Comparison of ENCODE assay signal across 27 cellular contexts in the genomic region with DNA sequence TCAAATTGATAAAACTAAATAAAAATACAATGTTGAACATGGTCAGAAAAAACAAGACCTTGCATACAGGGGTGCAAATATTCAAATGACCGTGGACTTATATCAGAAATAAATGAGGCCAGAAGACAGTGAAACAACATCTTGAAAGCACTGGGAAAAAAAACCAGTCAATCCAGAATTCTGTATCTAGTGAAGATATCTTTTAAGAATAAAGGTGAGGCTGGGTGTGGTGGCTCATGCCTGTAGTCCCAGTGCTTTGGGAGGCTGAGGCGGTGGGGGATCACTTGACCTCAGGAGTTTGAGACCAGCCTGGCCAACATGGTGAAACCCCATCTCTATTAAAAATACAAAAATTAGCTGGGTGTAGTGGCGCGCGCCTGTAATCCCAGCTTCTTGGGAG. TPM values are rescaled to one million over a fixed set of nuclear protein-coding genes. Genes with fewer than 3 reads are reported as not detected.
"Had no signal": no experiment of that assay in that cellular context is flagged by ENCODE, and none has a peak within 500 bp of the region (broad histone marks: within the 10 kb centered on the region; RNA-seq: fewer than 3 reads in every experiment).

No MANE protein-coding gene starts in this region.

- DNase-seq: activated CD4-positive, alpha-beta T cell treated with anti-CD3 and anti-CD28 coated beads, Interleukin-2, amount 10 ng/mL, durations not matched to agents 24 days and 14 days; activated CD4-positive, alpha-beta T cell treated with anti-CD3 and anti-CD28 coated beads, Interleukin-2, amount 50 U/mL, for 4 hours; activated CD8-positive, alpha-beta T cell treated with anti-CD3 and anti-CD28 coated beads for 36 hours; activated effector memory CD4-positive, alpha-beta T cell treated with anti-CD3 and anti-CD28 coated beads, Interleukin-2, amount 50 U/mL, for 16 hours; activated naive CD4-positive, alpha-beta T cell; activated naive CD4-positive, alpha-beta T cell treated with anti-CD3 and anti-CD28 coated beads, Interleukin-2, amount 50 U/mL, for 16 hours; activated naive CD8-positive, alpha-beta T cell treated with anti-CD3 and anti-CD28 coated beads for 36 hours; activated T-cell treated with anti-CD3 and anti-CD28 coated beads, Interleukin-2, amount 50 U/mL, for 1 hour; activated T-cell treated with anti-CD3 and anti-CD28 coated beads, Interleukin-2, amount 50 U/mL, for 72 hours; amniotic stem cell; aorta; brain microvascular endothelial cell; NCI-H1105 treated with DMSO at 0.1 percent for 48 hours; NCI-H1436; NCI-H1694; NCI-H1930; NCI-H345; NCI-H524 treated with DMSO at 0.1 percent for 48 hours; NK-92 treated with Interleukin-12 subunit alpha and Interleukin-12 subunit beta, amount 100 ng/mL, for 24 hours; SHP77; SJCRH30; T1000 had no signal

- ATAC-seq: activated CD8-positive, alpha-beta T cell treated with anti-CD3 and anti-CD28 coated beads for 36 hours; activated T-cell treated with anti-CD3 and anti-CD28 coated beads, Interleukin-2, amount 50 U/mL, for 72 hours; activated T-helper 17 cell treated with anti-CD3 and anti-CD28 coated beads, Interleukin-2, amount 50 U/mL, for 72 hours; K562 had no signal

- H3K4me1 ChIP-seq: SJCRH30 had no signal

- FAIRE-seq: K562 had no signal

- H3K36me3 ChIP-seq: brain microvascular endothelial cell, SJCRH30 had no signal

- H3K27ac ChIP-seq: brain microvascular endothelial cell, SJCRH30, SK-N-MC had no signal

- H3K9me3 ChIP-seq: SJCRH30 had no signal

- H3K27me3 ChIP-seq: brain microvascular endothelial cell, SJCRH30 had no signal

- H3K4me3 ChIP-seq: K562, SJCRH30, SK-N-MC had no signal

RNA-seq across cellular contexts. Expression of gene CEBPA, which starts 15.2 kb away (rescaled TPM):
- total RNA-seq: M059J, RPMI7951 had no signal
